ENCODE assay signal across 36 cellular contexts in the genomic region with DNA sequence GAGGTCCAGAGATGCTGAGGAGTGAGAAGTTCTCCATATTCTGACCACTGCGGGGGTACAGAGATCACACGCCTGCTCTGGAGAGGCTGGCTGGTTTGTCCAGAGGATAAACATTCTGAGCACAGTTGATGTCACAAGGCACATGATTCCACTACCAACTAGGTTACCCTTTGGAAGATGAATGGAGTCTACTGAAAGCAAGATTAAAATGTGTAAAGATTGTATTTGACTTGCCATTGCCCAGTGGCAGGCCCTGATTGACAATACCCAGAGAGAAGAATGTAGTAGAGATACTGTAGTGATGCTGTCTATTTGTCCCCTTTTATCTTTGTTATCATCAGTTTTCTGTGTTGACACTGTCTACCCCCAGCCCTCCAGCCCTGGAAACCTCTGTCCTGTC. TPM values are rescaled to one million over a fixed set of nuclear protein-coding genes. Genes with fewer than 3 reads are reported as not detected.
"Had no signal": no experiment of that assay in that cellular context is flagged by ENCODE, and none has a peak within 500 bp of the region (broad histone marks: within the 10 kb centered on the region; RNA-seq: fewer than 3 reads in every experiment).

A gene with protein sequence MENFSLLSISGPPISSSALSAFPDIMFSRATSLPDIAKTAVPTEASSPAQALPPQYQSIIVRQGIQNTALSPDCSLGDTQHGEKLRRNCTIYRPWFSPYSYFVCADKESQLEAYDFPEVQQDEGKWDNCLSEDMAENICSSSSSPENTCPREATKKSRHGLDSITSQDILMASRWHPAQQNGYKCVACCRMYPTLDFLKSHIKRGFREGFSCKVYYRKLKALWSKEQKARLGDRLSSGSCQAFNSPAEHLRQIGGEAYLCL (minus strand): TSS at position 101 of the 400 bp plus-strand sequence. CDS start 64 bp downstream, at position 37.

- H3K27me3 ChIP-seq: adrenal gland, Peyer's patch, SJSA1 had no signal

- H3K4me3 Mint-ChIP-seq: activated CD4-positive, alpha-beta T cell treated with anti-CD3 and anti-CD28 coated beads for 36 hours; activated CD4-positive, alpha-beta T cell treated with anti-CD3 and anti-CD28 coated beads, Interleukin-2, amount 10 ng/mL, durations not matched to agents 7 days and 5 days; activated CD8-positive, alpha-beta T cell treated with anti-CD3 and anti-CD28 coated beads, Interleukin-2, amount 10 ng/mL, durations not matched to agents 7 days and 5 days; activated naive CD4-positive, alpha-beta T cell treated with anti-CD3 and anti-CD28 coated beads, Interleukin-2, amount 50 U/mL, for 24 hours; activated T-cell treated with anti-CD3 and anti-CD28 coated beads, Interleukin-2, amount 50 U/mL, for 24 hours; brain; T-helper 2 cell treated with Interferon-gamma antibody and Interleukin-4, amounts not matched to agents 5 μg/mL and 100 μg/mL, for 36 hours; WTC11 had no signal

- H3K27me3 Mint-ChIP-seq: activated CD4-positive, alpha-beta T cell treated with anti-CD3 and anti-CD28 coated beads for 36 hours; activated CD4-positive, alpha-beta T cell treated with anti-CD3 and anti-CD28 coated beads, Interleukin-2, amount 10 ng/mL, durations not matched to agents 7 days and 5 days; activated T-cell treated with anti-CD3 and anti-CD28 coated beads, Interleukin-2, amount 50 U/mL, for 24 hours; brain had no signal

- DNase-seq: activated CD4-positive, alpha-beta T cell treated with anti-CD3 and anti-CD28 coated beads for 36 hours; activated CD4-positive, alpha-beta T cell treated with anti-CD3 and anti-CD28 coated beads, Interleukin-2, amount 10 ng/mL, durations not matched to agents 7 days and 5 days; activated CD4-positive, alpha-beta T cell treated with anti-CD3 and anti-CD28 coated beads, Interleukin-2, amount 50 U/mL, for 48 hours; activated CD8-positive, alpha-beta T cell treated with anti-CD3 and anti-CD28 coated beads, Interleukin-2, amount 10 ng/mL, durations not matched to agents 7 days and 5 days; activated gamma-delta T cell; activated naive CD4-positive, alpha-beta T cell treated with Interleukin-2 at 50 U/mL for 16 hours; activated T-cell treated with anti-CD3 and anti-CD28 coated beads, Interleukin-2, amount 50 U/mL, for 24 hours; adrenal gland; central memory CD4-positive, alpha-beta T cell; KG1; NCI-H1092 treated with DMSO at 0.1 percent for 48 hours; NCI-H1417; NCI-H146; NCI-H187; NCI-H2029 treated with DMSO at 0.1 percent for 48 hours; NCI-H2171 treated with DMSO at 0.1 percent for 48 hours; NCI-H2227 treated with DMSO at 0.1 percent for 48 hours; NCI-H524 treated with DMSO at 0.1 percent for 48 hours; NCI-H748 treated with DMSO at 0.1 percent for 48 hours; NK-92 treated with Interleukin-12 subunit alpha and Interleukin-12 subunit beta, amount 100 ng/mL, for 24 hours; PC-3; RPMI8226; SHP77 treated with DMSO at 0.1 percent for 48 hours had no signal

- ATAC-seq: activated CD4-positive, alpha-beta T cell treated with anti-CD3 and anti-CD28 coated beads for 36 hours; activated CD4-positive, CD25-positive, alpha-beta regulatory T cell treated with anti-CD3 and anti-CD28 coated beads, Interleukin-2, amount 50 U/mL, for 24 hours; activated CD8-positive, alpha-beta T cell treated with anti-CD3 and anti-CD28 coated beads, Interleukin-2, amount 10 ng/mL, durations not matched to agents 7 days and 5 days; PC-3; WTC11 had no signal

- H3K4me1 ChIP-seq: adrenal gland had no signal

- H3K36me3 Mint-ChIP-seq: activated naive CD4-positive, alpha-beta T cell treated with anti-CD3 and anti-CD28 coated beads, Interleukin-2, amount 50 U/mL, for 24 hours; brain; WTC11 had no signal

- H3K27ac Mint-ChIP-seq: activated CD4-positive, alpha-beta T cell treated with anti-CD3 and anti-CD28 coated beads for 36 hours; activated CD4-positive, alpha-beta T cell treated with anti-CD3 and anti-CD28 coated beads, Interleukin-2, amount 10 ng/mL, durations not matched to agents 7 days and 5 days; activated CD8-positive, alpha-beta T cell treated with anti-CD3 and anti-CD28 coated beads, Interleukin-2, amount 10 ng/mL, durations not matched to agents 7 days and 5 days; activated naive CD4-positive, alpha-beta T cell treated with anti-CD3 and anti-CD28 coated beads, Interleukin-2, amount 50 U/mL, for 24 hours; activated T-cell treated with anti-CD3 and anti-CD28 coated beads, Interleukin-2, amount 50 U/mL, for 24 hours; activated T-helper 2 cell treated with anti-CD3 and anti-CD28 coated beads, Interferon-gamma antibody, Interleukin-2, Interleukin-4, amounts not matched to agents 10 μg/mL and 5 μg/mL and 100 μg/mL, durations not matched to agents 14 hours and 24 hours and 36 hours; T-helper 2 cell treated with Interferon-gamma antibody and Interleukin-4, amounts not matched to agents 5 μg/mL and 100 μg/mL, for 36 hours; WTC11 had no signal

- H3K27ac ChIP-seq: adrenal gland, Peyer's patch, SJSA1 had no signal

- H3K4me1 Mint-ChIP-seq: activated CD4-positive, alpha-beta T cell treated with anti-CD3 and anti-CD28 coated beads for 36 hours; activated CD4-positive, alpha-beta T cell treated with anti-CD3 and anti-CD28 coated beads, Interleukin-2, amount 10 ng/mL, durations not matched to agents 7 days and 5 days; activated naive CD4-positive, alpha-beta T cell treated with anti-CD3 and anti-CD28 coated beads, Interleukin-2, amount 50 U/mL, for 24 hours; brain; WTC11 had no signal

- H3K9me3 ChIP-seq: adrenal gland, Peyer's patch, SJSA1 had no signal

- H3K9me3 Mint-ChIP-seq: activated CD4-positive, alpha-beta T cell treated with anti-CD3 and anti-CD28 coated beads, Interleukin-2, amount 10 ng/mL, durations not matched to agents 7 days and 5 days; activated naive CD4-positive, alpha-beta T cell treated with anti-CD3 and anti-CD28 coated beads, Interleukin-2, amount 50 U/mL, for 24 hours; activated T-cell treated with anti-CD3 and anti-CD28 coated beads, Interleukin-2, amount 50 U/mL, for 24 hours; activated T-helper 2 cell treated with anti-CD3 and anti-CD28 coated beads, Interferon-gamma antibody, Interleukin-2, Interleukin-4, amounts not matched to agents 10 μg/mL and 5 μg/mL and 100 μg/mL, durations not matched to agents 14 hours and 24 hours and 36 hours; brain; T-helper 2 cell treated with Interferon-gamma antibody and Interleukin-4, amounts not matched to agents 5 μg/mL and 100 μg/mL, for 36 hours; WTC11 had no signal

- H3K4me3 ChIP-seq: adrenal gland, Peyer's patch, SJSA1 had no signal

- H3K36me3 ChIP-seq: adrenal gland, Peyer's patch, SJSA1 had no signal

RNA-seq across cellular contexts. Expression of the gene that starts here (rescaled TPM):
- total RNA-seq: activated CD4-positive, alpha-beta T cell treated with anti-CD3 and anti-CD28 coated beads for 36 hours; activated CD4-positive, alpha-beta T cell treated with anti-CD3 and anti-CD28 coated beads, Interleukin-2, amount 10 ng/mL, durations not matched to agents 7 days and 5 days; activated CD8-positive, alpha-beta T cell treated with anti-CD3 and anti-CD28 coated beads, Interleukin-2, amount 10 ng/mL, durations not matched to agents 7 days and 5 days; activated T-helper 2 cell treated with anti-CD3 and anti-CD28 coated beads, Interferon-gamma antibody, Interleukin-2, Interleukin-4, amounts not matched to agents 10 μg/mL and 5 μg/mL and 100 μg/mL, durations not matched to agents 14 hours and 24 hours and 36 hours; adrenal gland; astrocyte; cerebellum; LHCN-M2; NCI-H460; PC-3; Peyer's patch; SJSA1; T-helper 1 cell treated with Interleukin-12 subunit alpha and Interleukin-12 subunit beta and Interleukin-4 antibody, amounts not matched to agents 30 ng/mL and 1 ng/mL, for 36 hours; WTC11 had no signal
- polyA plus RNA-seq: adrenal gland had no signal
